13 cellular contexts compared by ENCODE assay signal in genomic region chr7:32507416-32507815, GRCh38. TPM values are rescaled to one million over a fixed set of nuclear protein-coding genes. Genes with fewer than 3 reads are reported as not detected.
A peak's percentile ranks its signal among the peaks of the same experiment; 100 is the strongest.
DNase-seq lines count a peak whose midpoint lies in the region; ATAC-seq lines count a peak whose summit lies in the region.
"Had no signal": no experiment of that assay in that cellular context is flagged by ENCODE, and none has a peak within 500 bp of the region (broad histone marks: within the 10 kb centered on the region; RNA-seq: fewer than 3 reads in every experiment).

No MANE protein-coding gene starts in this region.

- no peaks in the 10 kb centered on the region for H3K9me3 Mint-ChIP-seq in activated naive CD8-positive, alpha-beta T cell treated with anti-CD3 and anti-CD28 coated beads for 36 hours
- no peaks in the 10 kb centered on the region for H3K9me3 Mint-ChIP-seq in stimulated activated naive B cell treated with anti-CD40 and anti-IgM and Interleukin-4, amounts not matched to agents 10 μg/mL and 1 μg/mL and 100 μg/mL, for 72 hours

- H3K27ac Mint-ChIP-seq in activated naive CD8-positive, alpha-beta T cell treated with anti-CD3 and anti-CD28 coated beads for 36 hours, result peak overlapping the region; percentile 74
- H3K27ac Mint-ChIP-seq in stimulated activated naive B cell treated with anti-CD40 and anti-IgM and Interleukin-4, amounts not matched to agents 10 μg/mL and 1 μg/mL and 100 μg/mL, for 72 hours, result no peak overlapping the region

- DNase-seq in AG08395 (ENCODE audit: low spot score) (peak; percentile 6), HCEC 1CT (peak; percentile 88), fibroblast of peridontal ligament (ENCODE audit: extremely low read depth) (peak; percentile 68), HuH-7.5 (ENCODE audit: low spot score) (no peak), dermis blood vessel endothelial cell (no peak)
- DNase-seq in activated naive CD8-positive, alpha-beta T cell treated with anti-CD3 and anti-CD28 coated beads for 36 hours, result no peak
- no peak for DNase-seq in stimulated activated naive B cell treated with anti-CD40 and anti-IgM and Interleukin-4, amounts not matched to agents 10 μg/mL and 1 μg/mL and 100 μg/mL, for 72 hours
- DNase-seq: activated gamma-delta T cell treated with Interleukin-2 at 50 U/mL for 16 hours, left cardiac atrium, NCI-H1048, SW 1271, testis had no signal

- no peaks in the 10 kb centered on the region for H3K27me3 Mint-ChIP-seq in activated naive CD8-positive, alpha-beta T cell treated with anti-CD3 and anti-CD28 coated beads for 36 hours
- H3K27me3 Mint-ChIP-seq in stimulated activated naive B cell treated with anti-CD40 and anti-IgM and Interleukin-4, amounts not matched to agents 10 μg/mL and 1 μg/mL and 100 μg/mL, for 72 hours, result no peaks in the 10 kb centered on the region

- peaks cover 55% of the 10 kb centered on the region for H3K4me1 Mint-ChIP-seq in activated naive CD8-positive, alpha-beta T cell treated with anti-CD3 and anti-CD28 coated beads for 36 hours
- H3K4me1 Mint-ChIP-seq in stimulated activated naive B cell treated with anti-CD40 and anti-IgM and Interleukin-4, amounts not matched to agents 10 μg/mL and 1 μg/mL and 100 μg/mL, for 72 hours, result peaks cover 36 to 52% of the 10 kb centered on the region in 2 donors

- peaks cover 55% of the 10 kb centered on the region for H3K36me3 Mint-ChIP-seq in activated naive CD8-positive, alpha-beta T cell treated with anti-CD3 and anti-CD28 coated beads for 36 hours
- H3K36me3 Mint-ChIP-seq in stimulated activated naive B cell treated with anti-CD40 and anti-IgM and Interleukin-4, amounts not matched to agents 10 μg/mL and 1 μg/mL and 100 μg/mL, for 72 hours, result peaks cover 16 to 33% of the 10 kb centered on the region in 2 donors

- ATAC-seq in HG02973 (IDR thresholded peaks at IDR 0.05; ENCODE audit: unreplicated experiment), result no peak
- ATAC-seq in stimulated activated naive B cell treated with anti-CD40 and anti-IgM and Interleukin-4, amounts not matched to agents 10 μg/mL and 1 μg/mL and 100 μg/mL, for 72 hours (replicated peaks), result no peak
- ATAC-seq: left cardiac atrium had no signal

- no peak overlapping the region for H3K4me3 Mint-ChIP-seq in activated naive CD8-positive, alpha-beta T cell treated with anti-CD3 and anti-CD28 coated beads for 36 hours
- H3K4me3 Mint-ChIP-seq in stimulated activated naive B cell treated with anti-CD40 and anti-IgM and Interleukin-4, amounts not matched to agents 10 μg/mL and 1 μg/mL and 100 μg/mL, for 72 hours, result no peak overlapping the region

RNA-seq across cellular contexts. Expression of gene AVL9, which starts 12.1 kb away (rescaled TPM):
- total RNA-seq in activated naive CD8-positive, alpha-beta T cell treated with anti-CD3 and anti-CD28 coated beads for 36 hours, result 10 to 100 TPM; 56.9 to 59.9 TPM
- 49.0 and 81.9 TPM in 2 replicates for total RNA-seq in dermis blood vessel endothelial cell

RNA-seq across cellular contexts. Expression of gene LSM5, which starts 17.2 kb away (rescaled TPM):
- 100 to 1,000 TPM; 157 to 158 TPM for total RNA-seq in activated naive CD8-positive, alpha-beta T cell treated with anti-CD3 and anti-CD28 coated beads for 36 hours
- 22.0 and 30.2 TPM in 2 replicates for total RNA-seq in dermis blood vessel endothelial cell

Comparison
In these comparisons a context has a peak if more than half of its experiments do, and no peak if none do; other contexts are left out.
1. DNase-seq: peak in AG08395 (single experiment), HCEC 1CT (single experiment) and fibroblast of peridontal ligament (single experiment); none in activated naive CD8-positive, alpha-beta T cell treated with anti-CD3 and anti-CD28 coated beads for 36 hours (single experiment), HuH-7.5 (single experiment), dermis blood vessel endothelial cell (single experiment) and stimulated activated naive B cell treated with anti-CD40 and anti-IgM and Interleukin-4, amounts not matched to agents 10 μg/mL and 1 μg/mL and 100 μg/mL, for 72 hours (single experiment).